ENCODE assay signal across 1 cellular context in the genomic region with DNA sequence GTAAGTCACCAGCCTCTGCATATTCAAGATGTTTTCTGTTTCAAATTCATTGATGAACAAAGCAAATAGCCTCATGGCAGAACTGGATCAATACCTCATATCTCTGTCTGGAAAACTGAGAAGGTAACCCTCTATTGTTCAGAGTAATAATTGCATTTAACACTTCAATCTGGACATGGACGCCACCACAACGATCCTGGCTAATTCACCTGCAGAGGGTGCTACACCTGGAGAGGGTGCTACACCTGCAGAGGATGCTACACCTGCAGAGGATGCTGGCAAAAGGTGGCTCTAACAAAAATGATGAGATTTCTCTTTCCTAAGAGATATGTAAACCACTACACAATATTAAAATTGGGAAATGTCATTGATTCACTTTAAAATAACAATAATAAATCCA.
TF ChIP-seq lines count a peak whose summit lies in the region.

No MANE protein-coding gene starts in this region.

TF ChIP-seq in HepG2, 621 proteins besides CTCF, POLR2A, EP300 and RAD21 (continued from another document):
- TF ChIP-seq, protein P1, sequence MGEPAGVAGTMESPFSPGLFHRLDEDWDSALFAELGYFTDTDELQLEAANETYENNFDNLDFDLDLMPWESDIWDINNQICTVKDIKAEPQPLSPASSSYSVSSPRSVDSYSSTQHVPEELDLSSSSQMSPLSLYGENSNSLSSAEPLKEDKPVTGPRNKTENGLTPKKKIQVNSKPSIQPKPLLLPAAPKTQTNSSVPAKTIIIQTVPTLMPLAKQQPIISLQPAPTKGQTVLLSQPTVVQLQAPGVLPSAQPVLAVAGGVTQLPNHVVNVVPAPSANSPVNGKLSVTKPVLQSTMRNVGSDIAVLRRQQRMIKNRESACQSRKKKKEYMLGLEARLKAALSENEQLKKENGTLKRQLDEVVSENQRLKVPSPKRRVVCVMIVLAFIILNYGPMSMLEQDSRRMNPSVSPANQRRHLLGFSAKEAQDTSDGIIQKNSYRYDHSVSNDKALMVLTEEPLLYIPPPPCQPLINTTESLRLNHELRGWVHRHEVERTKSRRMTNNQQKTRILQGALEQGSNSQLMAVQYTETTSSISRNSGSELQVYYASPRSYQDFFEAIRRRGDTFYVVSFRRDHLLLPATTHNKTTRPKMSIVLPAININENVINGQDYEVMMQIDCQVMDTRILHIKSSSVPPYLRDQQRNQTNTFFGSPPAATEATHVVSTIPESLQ (CRISPR knock-in tag; conservative IDR thresholded peaks at IDR 0.05), result no peak
- no peak for TF ChIP-seq TAF15 (IDR thresholded peaks at IDR 0.05; ENCODE audit: low read depth, low read length, poor library complexity, severe bottlenecking)
- TF ChIP-seq, protein P2, sequence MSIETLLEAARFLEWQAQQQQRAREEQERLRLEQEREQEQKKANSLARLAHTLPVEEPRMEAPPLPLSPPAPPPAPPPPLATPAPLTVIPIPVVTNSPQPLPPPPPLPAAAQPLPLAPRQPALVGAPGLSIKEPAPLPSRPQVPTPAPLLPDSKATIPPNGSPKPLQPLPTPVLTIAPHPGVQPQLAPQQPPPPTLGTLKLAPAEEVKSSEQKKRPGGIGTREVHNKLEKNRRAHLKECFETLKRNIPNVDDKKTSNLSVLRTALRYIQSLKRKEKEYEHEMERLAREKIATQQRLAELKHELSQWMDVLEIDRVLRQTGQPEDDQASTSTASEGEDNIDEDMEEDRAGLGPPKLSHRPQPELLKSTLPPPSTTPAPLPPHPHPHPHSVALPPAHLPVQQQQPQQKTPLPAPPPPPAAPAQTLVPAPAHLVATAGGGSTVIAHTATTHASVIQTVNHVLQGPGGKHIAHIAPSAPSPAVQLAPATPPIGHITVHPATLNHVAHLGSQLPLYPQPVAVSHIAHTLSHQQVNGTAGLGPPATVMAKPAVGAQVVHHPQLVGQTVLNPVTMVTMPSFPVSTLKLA (IDR thresholded peaks at IDR 0.05), result no peak
